11 cellular contexts compared by ENCODE assay signal in the genomic region with DNA sequence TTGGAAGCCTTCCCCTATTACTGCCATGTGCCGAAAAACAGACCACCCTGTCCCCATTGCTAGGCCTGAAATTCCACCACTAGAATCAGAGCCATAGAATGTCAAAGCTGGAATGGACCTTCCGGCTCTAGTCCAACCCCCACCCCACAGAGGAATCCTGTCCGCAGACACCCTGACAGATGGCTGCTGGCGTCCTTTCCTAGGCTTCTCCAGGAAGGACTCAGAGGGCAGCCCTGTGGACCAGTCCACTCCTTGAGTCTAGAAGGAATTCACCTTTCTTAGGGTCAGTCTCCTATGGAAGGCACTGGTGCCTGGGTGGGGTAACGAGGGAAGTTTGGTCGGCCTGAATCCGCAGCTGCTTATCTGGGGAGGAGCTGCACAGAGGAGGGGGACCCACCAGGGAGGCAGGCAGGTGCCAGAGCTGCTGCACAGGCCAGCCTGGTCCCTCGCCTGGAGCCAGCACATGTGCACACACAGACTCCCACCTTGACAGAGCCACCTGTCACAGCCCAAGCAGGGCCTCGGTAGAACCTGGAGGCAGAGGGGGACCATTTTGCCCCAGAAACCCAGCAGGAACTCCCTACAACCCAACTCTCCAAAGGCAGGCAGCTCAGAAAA. TPM values are rescaled to one million over a fixed set of nuclear protein-coding genes. Genes with fewer than 3 reads are reported as not detected.
DNase-seq lines count a peak whose midpoint lies in the region; ATAC-seq, FAIRE-seq and TF ChIP-seq lines count a peak whose summit lies in the region.
"Had no signal": no experiment of that assay in that cellular context is flagged by ENCODE, and none has a peak within 500 bp of the region (broad histone marks: within the 10 kb centered on the region; RNA-seq: fewer than 3 reads in every experiment).

No MANE protein-coding gene starts in this region.

- peak overlapping the region; percentile 16 to 34 for H3K27ac ChIP-seq in kidney (ENCODE audit: low read depth in 2 of 2, low read length in 2 of 2)
- H3K27ac ChIP-seq in stomach smooth muscle (ENCODE audit: low read length), result peak overlapping the region; percentile 69

- H3K4me3 Mint-ChIP-seq in activated CD4-positive, alpha-beta T cell treated with anti-CD3 and anti-CD28 coated beads, Interleukin-2, amount 10 ng/mL, durations not matched to agents 7 days and 5 days, result peak overlapping the region; percentile 64
- peak overlapping the region; percentile 60 for H3K4me3 Mint-ChIP-seq in activated naive CD8-positive, alpha-beta T cell treated with anti-CD3 and anti-CD28 coated beads, Interleukin-2, amount 10 ng/mL, durations not matched to agents 7 days and 5 days

- H3K4me1 ChIP-seq in kidney (ENCODE audit: control insufficient read depth in 1 of 2, insufficient read depth in 1 of 2, low read depth in 1 of 2, low read length in 2 of 2) (peaks cover 0 to 30% of the 10 kb centered on the region in 2 donors), stomach smooth muscle (ENCODE audit: control insufficient read depth, insufficient read depth, low read length) (peaks cover 55% of the 10 kb centered on the region)

- H3K27me3 ChIP-seq in stomach smooth muscle (ENCODE audit: control insufficient read depth in 1 of 2, insufficient read depth in 2 of 2, low read length in 2 of 2), result no peaks in the 10 kb centered on the region
- H3K27me3 ChIP-seq: left lung, thyroid gland had no signal

- no peak for TF ChIP-seq CTCF in kidney (IDR thresholded peaks at IDR 0.05; ENCODE audit: borderline replicate concordance, extremely low read depth, insufficient read depth)

- H3K4me3 ChIP-seq in kidney (ENCODE audit: low read length in 2 of 2), result no peak overlapping the region
- peak overlapping the region; percentile 52 to 76 for H3K4me3 ChIP-seq in stomach smooth muscle (ENCODE audit: low read length in 2 of 2)

- no peaks in the 10 kb centered on the region for H3K9me3 Mint-ChIP-seq in activated CD4-positive, alpha-beta T cell treated with anti-CD3 and anti-CD28 coated beads, Interleukin-2, amount 10 ng/mL, durations not matched to agents 7 days and 5 days
- H3K9me3 Mint-ChIP-seq in activated naive CD8-positive, alpha-beta T cell treated with anti-CD3 and anti-CD28 coated beads, Interleukin-2, amount 10 ng/mL, durations not matched to agents 7 days and 5 days, result no peaks in the 10 kb centered on the region

- intact Hi-C loops in kidney (cut with DNase I), result no loop called here

- H3K4me1 Mint-ChIP-seq in activated CD4-positive, alpha-beta T cell treated with anti-CD3 and anti-CD28 coated beads, Interleukin-2, amount 10 ng/mL, durations not matched to agents 7 days and 5 days, result peaks cover 59% of the 10 kb centered on the region
- H3K4me1 Mint-ChIP-seq in activated naive CD8-positive, alpha-beta T cell treated with anti-CD3 and anti-CD28 coated beads, Interleukin-2, amount 10 ng/mL, durations not matched to agents 7 days and 5 days, result peaks cover 52% of the 10 kb centered on the region

- H3K36me3 ChIP-seq in kidney (ENCODE audit: control insufficient read depth in 1 of 2, insufficient read depth in 2 of 2, low read length in 2 of 2) (no peaks in the 10 kb centered on the region), stomach smooth muscle (ENCODE audit: control insufficient read depth in 2 of 2, insufficient read depth in 2 of 2, low read length in 2 of 2) (peaks cover 0 to 2% of the 10 kb centered on the region in 2 donors)
- H3K36me3 ChIP-seq: left lung, thyroid gland had no signal

- H3K9ac ChIP-seq in kidney (ENCODE audit: low read length in 2 of 2), result peak overlapping the region; percentile 32 to 43
- peak overlapping the region in 1 of 2 donors; percentile 26 for H3K9ac ChIP-seq in stomach smooth muscle (ENCODE audit: low read length in 2 of 2)

- H3K36me3 Mint-ChIP-seq in activated CD4-positive, alpha-beta T cell treated with anti-CD3 and anti-CD28 coated beads, Interleukin-2, amount 10 ng/mL, durations not matched to agents 7 days and 5 days (ENCODE audit: low read depth), result peaks cover 5% of the 10 kb centered on the region
- no peaks in the 10 kb centered on the region for H3K36me3 Mint-ChIP-seq in activated naive CD8-positive, alpha-beta T cell treated with anti-CD3 and anti-CD28 coated beads, Interleukin-2, amount 10 ng/mL, durations not matched to agents 7 days and 5 days

- peak overlapping the region; percentile 64 for H3K27ac Mint-ChIP-seq in activated CD4-positive, alpha-beta T cell treated with anti-CD3 and anti-CD28 coated beads, Interleukin-2, amount 10 ng/mL, durations not matched to agents 7 days and 5 days
- H3K27ac Mint-ChIP-seq in activated naive CD8-positive, alpha-beta T cell treated with anti-CD3 and anti-CD28 coated beads, Interleukin-2, amount 10 ng/mL, durations not matched to agents 7 days and 5 days, result peak overlapping the region; percentile 74

- ATAC-seq in activated naive CD8-positive, alpha-beta T cell treated with anti-CD3 and anti-CD28 coated beads, Interleukin-2, amount 10 ng/mL, durations not matched to agents 7 days and 5 days (ENCODE audit: low read depth), result no peak
- ATAC-seq in HG03108 (IDR thresholded peaks at IDR 0.05; ENCODE audit: unreplicated experiment), result no peak
- no peak for ATAC-seq in HG03280 (IDR thresholded peaks at IDR 0.05; ENCODE audit: unreplicated experiment)

- POLR2A ChIA-PET in activated CD4-positive, alpha-beta T cell treated with anti-CD3 and anti-CD28 coated beads, Interleukin-2, amount 10 ng/mL, durations not matched to agents 7 days and 5 days (lab: Charles Lee), result no interaction called here
- POLR2A ChIA-PET in activated naive CD8-positive, alpha-beta T cell treated with anti-CD3 and anti-CD28 coated beads, Interleukin-2, amount 10 ng/mL, durations not matched to agents 7 days and 5 days (lab: Charles Lee), result interaction anchor here (0.5 to 6.1 kb wide), 7 partner anchors 16 to 65 kb away, joined by 3 to 42 read pairs (median 4); no protein-coding TSS in a partner anchor

- FAIRE-seq in kidney (lab: Jason Lieb, UNC), result no peak

- no peaks in the 10 kb centered on the region for H3K27me3 Mint-ChIP-seq in activated CD4-positive, alpha-beta T cell treated with anti-CD3 and anti-CD28 coated beads, Interleukin-2, amount 10 ng/mL, durations not matched to agents 7 days and 5 days
- H3K27me3 Mint-ChIP-seq in activated naive CD8-positive, alpha-beta T cell treated with anti-CD3 and anti-CD28 coated beads, Interleukin-2, amount 10 ng/mL, durations not matched to agents 7 days and 5 days, result no peaks in the 10 kb centered on the region

- DNase-seq in activated CD4-positive, alpha-beta T cell treated with anti-CD3 and anti-CD28 coated beads, Interleukin-2, amount 10 ng/mL, durations not matched to agents 7 days and 5 days, result no peak
- DNase-seq in activated CD4-positive, alpha-beta T cell treated with anti-CD3 and anti-CD28 coated beads, Interleukin-2, amount 50 U/mL, for 4 hours, result no peak
- no peak for DNase-seq in activated naive CD8-positive, alpha-beta T cell treated with anti-CD3 and anti-CD28 coated beads, Interleukin-2, amount 10 ng/mL, durations not matched to agents 7 days and 5 days
- DNase-seq in kidney (no peak), NCI-H446 (lab: John Stamatoyannopoulos, UW) (no peak)
- DNase-seq: NCI-H1436 treated with DMSO at 0.1 percent for 48 hours had no signal

- H3K9me3 ChIP-seq in kidney (ENCODE audit: control insufficient read depth in 1 of 2, low read length in 2 of 2) (no peaks in the 10 kb centered on the region), stomach smooth muscle (ENCODE audit: control insufficient read depth in 2 of 2, low read length in 2 of 2) (no peaks in the 10 kb centered on the region)
- H3K9me3 ChIP-seq: left lung, thyroid gland had no signal

- CTCF ChIA-PET in activated CD4-positive, alpha-beta T cell treated with anti-CD3 and anti-CD28 coated beads, Interleukin-2, amount 10 ng/mL, durations not matched to agents 7 days and 5 days (lab: Charles Lee), result interaction anchor here (1.9 kb wide), 1 partner anchor 9 kb away, joined by 4 read pairs; no protein-coding TSS in a partner anchor

RNA-seq across cellular contexts. Expression of gene DNMT3A, which starts 2.5 kb away (rescaled TPM):
- 10 to 100 TPM; 55.9 to 62.3 TPM for total RNA-seq in activated CD4-positive, alpha-beta T cell treated with anti-CD3 and anti-CD28 coated beads, Interleukin-2, amount 10 ng/mL, durations not matched to agents 7 days and 5 days
- 10 to 100 TPM; 76.7 to 84.7 TPM for total RNA-seq in activated naive CD8-positive, alpha-beta T cell treated with anti-CD3 and anti-CD28 coated beads, Interleukin-2, amount 10 ng/mL, durations not matched to agents 7 days and 5 days
- total RNA-seq in kidney, result 31.4 TPM
- polyA plus RNA-seq in kidney (ENCODE audit: insufficient read depth, low read depth, low replicate concordance), result 6.5 TPM

Comparison
In these comparisons a context has a peak if more than half of its experiments do, and no peak if none do; other contexts are left out.
1. H3K4me3 ChIP-seq: peak in stomach smooth muscle (2 of 2); none in kidney (0 of 2).